ENCODE assay signal across 2 cellular contexts in genomic region chr11:33742249-33742851, GRCh38.
TF ChIP-seq lines count a peak whose summit lies in the region.

No MANE protein-coding gene starts in this region.

TF ChIP-seq in HepG2, 621 proteins besides CTCF, POLR2A, EP300 and RAD21:
- no peak for TF ChIP-seq ZNF580 (CRISPR knock-in tag; IDR thresholded peaks at IDR 0.05; ENCODE audit: borderline replicate concordance, low read depth)
- no peak for TF ChIP-seq ETV6 (CRISPR knock-in tag; conservative IDR thresholded peaks at IDR 0.05)
- TF ChIP-seq FOXA1 (IDR thresholded peaks at IDR 0.05) = no peak
- peak; percentile 52; the same call in 1 of the 2 replicates for TF ChIP-seq FOXA1 (CRISPR knock-in tag; IDR thresholded peaks at IDR 0.05)
- no peak for TF ChIP-seq REL (CRISPR knock-in tag; conservative IDR thresholded peaks at IDR 0.05)
- peak; percentile 68 for TF ChIP-seq FOXA3 (CRISPR knock-in tag; IDR thresholded peaks at IDR 0.05)
- TF ChIP-seq STAG1 (CRISPR knock-in tag; IDR thresholded peaks at IDR 0.05) = peak; percentile 47; the same call in 1 of the 2 replicates

TF ChIP-seq in WTC11, 78 proteins besides CTCF, POLR2A, EP300 and RAD21:
- TF ChIP-seq IRF1 (CRISPR knock-in tag; IDR thresholded peaks at IDR 0.05) = no peak
- no peak for TF ChIP-seq EMX1 (CRISPR knock-in tag; IDR thresholded peaks at IDR 0.05)
- TF ChIP-seq ELF4 (CRISPR knock-in tag; IDR thresholded peaks at IDR 0.05; ENCODE audit: low read depth) = no peak
- no peak for TF ChIP-seq TEAD1 (CRISPR knock-in tag; IDR thresholded peaks at IDR 0.05)
- no peak for TF ChIP-seq ZNF425 (CRISPR knock-in tag; conservative IDR thresholded peaks at IDR 0.05)
